In genomic region chr12:107605293-107605692, GRCh38 we compare ENCODE assay signal across 19 cellular contexts.
DNase-seq lines count a peak whose midpoint lies in the region; ATAC-seq and TF ChIP-seq lines count a peak whose summit lies in the region.
"Had no signal": no experiment of that assay in that cellular context is flagged by ENCODE, and none has a peak within 500 bp of the region (broad histone marks: within the 10 kb centered on the region; RNA-seq: fewer than 3 reads in every experiment).

No MANE protein-coding gene starts in this region.

- no peak overlapping the region for H3K27ac ChIP-seq in HEK293 (ENCODE audit: extremely low read depth, low read depth, low read length)
- H3K27ac ChIP-seq in thyroid gland: peak overlapping the region in 2 of 3 donors; percentile 45 to 52
- H3K27ac ChIP-seq: RWPE1 had no signal

- H3K4me1 ChIP-seq in HEK293 (ENCODE audit: control insufficient read depth, insufficient read depth, low read length) (no peaks in the 10 kb centered on the region), thyroid gland (peaks cover 8 to 10% of the 10 kb centered on the region in 2 donors)

- ATAC-seq in central memory CD8-positive, alpha-beta T cell (replicated peaks; ENCODE audit: extremely low read depth, poor library complexity, severe bottlenecking): no peak
- ATAC-seq in HG03139 (IDR thresholded peaks at IDR 0.05; ENCODE audit: unreplicated experiment): no peak
- ATAC-seq: Panc1, T-cell had no signal

- TF ChIP-seq CTCF in HEK293 (tag by site-specific recombination; IDR thresholded peaks at IDR 0.05): no peak
- no peak for TF ChIP-seq CTCF in thyroid gland (IDR thresholded peaks at IDR 0.05)

- DNase-seq in NCI-H146 (lab: John Stamatoyannopoulos, UW) (peak; percentile 30), NCI-H146 treated with DMSO at 0.1 percent for 48 hours (lab: John Stamatoyannopoulos, UW; ENCODE audit: unreplicated experiment) (no peak), thyroid gland (no peak), NCI-H774 (lab: John Stamatoyannopoulos, UW) (no peak)
- no peak for DNase-seq in central memory CD8-positive, alpha-beta T cell (ENCODE audit: low spot score in 2 of 2)
- DNase-seq: DMS153, GOT3, KBM-7, MV-4-11, NCI-H1105, NCI-H1694 treated with DMSO at 0.1 percent for 48 hours, NCI-H2227 treated with DMSO at 0.1 percent for 48 hours, NCI-H510A treated with DMSO at 0.1 percent for 48 hours, SHP77, T-cell had no signal

- no peak overlapping the region for H3K4me3 Mint-ChIP-seq in central memory CD8-positive, alpha-beta T cell
- H3K4me3 Mint-ChIP-seq: T-cell had no signal

- WGBS in thyroid gland, 2 donors: 54 to 58% methylated on average over 3 of the region's 3 CpGs

- H3K27me3 Mint-ChIP-seq in central memory CD8-positive, alpha-beta T cell: no peaks in the 10 kb centered on the region
- H3K27me3 Mint-ChIP-seq: T-cell had no signal

- H3K27ac Mint-ChIP-seq in central memory CD8-positive, alpha-beta T cell (ENCODE audit: low read depth): peak overlapping the region; percentile 0

- intact Hi-C loops in thyroid gland (cut with DNase I): loop anchor here (5.0 to 10.0 kb wide), 2 partner anchors 280 to 473 kb away; no protein-coding TSS in a partner anchor

- H3K4me3 ChIP-seq in HEK293 (ENCODE audit: low read depth, low read length) (no peak overlapping the region), thyroid gland (replicated peaks in 1 of 3) (no peak overlapping the region)

- no peaks in the 10 kb centered on the region for H3K9me3 ChIP-seq in HEK293 (ENCODE audit: control insufficient read depth, insufficient read depth, low read depth, low read length)
- H3K9me3 ChIP-seq in thyroid gland: no peaks in the 10 kb centered on the region

- no peak for TF ChIP-seq POLR2A in thyroid gland (IDR thresholded peaks at IDR 0.05)

- H3K36me3 Mint-ChIP-seq in central memory CD8-positive, alpha-beta T cell (ENCODE audit: insufficient read depth): peaks cover 5% of the 10 kb centered on the region
- H3K36me3 Mint-ChIP-seq: T-cell had no signal

- H3K27me3 ChIP-seq in thyroid gland: no peaks in the 10 kb centered on the region

- POLR2A ChIA-PET in HEK293 (lab: Yijun Ruan, JAX): interaction anchor here (1.1 kb wide), 1 partner anchor 308 kb away, joined by 3 read pairs; no protein-coding TSS in a partner anchor

- H3K4me1 Mint-ChIP-seq in central memory CD8-positive, alpha-beta T cell: no peaks in the 10 kb centered on the region

- H3K9me3 Mint-ChIP-seq in central memory CD8-positive, alpha-beta T cell: no peaks in the 10 kb centered on the region
- H3K9me3 Mint-ChIP-seq: T-cell had no signal

- CTCF ChIA-PET in HEK293 (lab: Yijun Ruan, JAX): interaction anchor here (0.7 to 8.9 kb wide), 9 partner anchors 16 to 1107 kb away, joined by 3 to 290 read pairs (median 3); no protein-coding TSS in a partner anchor

- no peaks in the 10 kb centered on the region for H3K36me3 ChIP-seq in HEK293 (ENCODE audit: control insufficient read depth in 2 of 2, insufficient read depth in 1 of 2, low read length in 2 of 2)
- no peaks in the 10 kb centered on the region for H3K36me3 ChIP-seq in thyroid gland

TF ChIP-seq in HEK293, 187 proteins besides CTCF, POLR2A, EP300 and RAD21:
- TF ChIP-seq ZIC2 (tag by site-specific recombination; IDR thresholded peaks at IDR 0.05) (peak; percentile 79), ZNF785 (tag by site-specific recombination; IDR thresholded peaks at IDR 0.05) (no peak)
